Comparison of ENCODE assay signal across 14 cellular contexts in genomic region chr6:93644611-93645010, GRCh38.
A peak's percentile ranks its signal among the peaks of the same experiment; 100 is the strongest.
DNase-seq lines count a peak whose midpoint lies in the region; ATAC-seq and TF ChIP-seq lines count a peak whose summit lies in the region.
"Had no signal": no experiment of that assay in that cellular context is flagged by ENCODE, and none has a peak within 500 bp of the region (broad histone marks: within the 10 kb centered on the region; RNA-seq: fewer than 3 reads in every experiment).

No MANE protein-coding gene starts in this region.

- CTCF ChIA-PET in Caco-2 (lab: Charles Lee) (no interaction called here), MCF 10A (lab: Yijun Ruan, JAX) (no interaction called here)

- POLR2A ChIA-PET in Caco-2 (lab: Charles Lee) = no interaction called here
- POLR2A ChIA-PET in MCF 10A (lab: Yijun Ruan, JAX) = no interaction called here

- no peaks in the 10 kb centered on the region for H3K27me3 Mint-ChIP-seq in Caco-2 (ENCODE audit: insufficient read depth, unreplicated experiment)
- no peaks in the 10 kb centered on the region for H3K27me3 Mint-ChIP-seq in MCF 10A (ENCODE audit: insufficient read depth, unreplicated experiment)

- no peak for TF ChIP-seq CTCF in Caco-2 (IDR thresholded peaks at IDR 0.05; ENCODE audit: insufficient read depth in 1 of 2, low read depth in 1 of 2, low read length in 1 of 2, severe bottlenecking in 1 of 2, unreplicated experiment in 1 of 2)
- TF ChIP-seq CTCF in MCF 10A (IDR thresholded peaks at IDR 0.05; ENCODE audit: unreplicated experiment) = no peak

- no peaks in the 10 kb centered on the region for H3K36me3 ChIP-seq in Caco-2 (ENCODE audit: control insufficient read depth, insufficient read depth, low read length)
- H3K36me3 ChIP-seq: gastroesophageal sphincter had no signal

- no peak for ATAC-seq in GM18909 (IDR thresholded peaks at IDR 0.05; ENCODE audit: poor library complexity, unreplicated experiment)
- ATAC-seq: gastroesophageal sphincter had no signal

- peak; percentile 76 for DNase-seq in DMS153 (lab: John Stamatoyannopoulos, UW)
- peak; percentile 28 for DNase-seq in KBM-7
- peak; percentile 73 for DNase-seq in OCI-M1 (lab: John Stamatoyannopoulos, UW)
- DNase-seq in glomerular endothelial cell (ENCODE audit: extremely low read depth, low read depth, low spot score) = peak; percentile 25
- no peak for DNase-seq in Caco-2
- no peak for DNase-seq in NCI-H446 (lab: John Stamatoyannopoulos, UW)
- DNase-seq in MCF 10A (ENCODE audit: unreplicated experiment) = no peak
- DNase-seq: Karpas-422, NCI-H226, PC-9 had no signal

- H3K9me3 Mint-ChIP-seq in Caco-2 (ENCODE audit: unreplicated experiment) = no peaks in the 10 kb centered on the region
- peaks cover 14% of the 10 kb centered on the region for H3K9me3 Mint-ChIP-seq in MCF 10A (ENCODE audit: unreplicated experiment)

- no peak overlapping the region for H3K4me3 ChIP-seq in Caco-2 (ENCODE audit: low read depth, low read length)
- H3K4me3 ChIP-seq: gastroesophageal sphincter, PC-9 had no signal

- no peaks in the 10 kb centered on the region for H3K4me1 ChIP-seq in Caco-2
- H3K4me1 ChIP-seq: gastroesophageal sphincter had no signal

- in situ Hi-C loops in KBM-7 (cut with MboI; ENCODE audit: low pct_unique_long_range_greater_than_20kb, low sequenced_read_pairs) = no loop called here

- H3K9me3 ChIP-seq in Caco-2 = no peaks in the 10 kb centered on the region

- no peaks in the 10 kb centered on the region for H3K36me3 Mint-ChIP-seq in Caco-2 (ENCODE audit: insufficient read depth, unreplicated experiment)
- no peaks in the 10 kb centered on the region for H3K36me3 Mint-ChIP-seq in MCF 10A (ENCODE audit: insufficient read depth, unreplicated experiment)

- intact Hi-C loops in Caco-2 (cut with micrococcal nuclease; ENCODE audit: unreplicated experiment) = no loop called here
- intact Hi-C loops in MCF 10A (cut with micrococcal nuclease) = no loop called here

- H3K27ac Mint-ChIP-seq in Caco-2 (ENCODE audit: unreplicated experiment) (no peak overlapping the region), MCF 10A (ENCODE audit: low read depth, unreplicated experiment) (no peak overlapping the region)
- H3K27ac Mint-ChIP-seq: activated T-helper 2 cell treated with anti-CD3 and anti-CD28 coated beads, Interferon-gamma antibody, Interleukin-2, Interleukin-4, amounts not matched to agents 10 μg/mL and 5 μg/mL and 100 μg/mL, durations not matched to agents 14 hours and 24 hours and 36 hours; nephron had no signal

- H3K4me1 Mint-ChIP-seq in Caco-2 (ENCODE audit: low read depth, unreplicated experiment) (no peaks in the 10 kb centered on the region), MCF 10A (ENCODE audit: insufficient read depth, unreplicated experiment) (no peaks in the 10 kb centered on the region)
- H3K4me1 Mint-ChIP-seq: nephron had no signal

- no peaks in the 10 kb centered on the region for H3K27me3 ChIP-seq in Caco-2 (replicated peaks; ENCODE audit: control insufficient read depth, insufficient read depth, low read length)
- H3K27me3 ChIP-seq: gastroesophageal sphincter had no signal

- BruUV-seq in Caco-2 (replicated peaks; lab: Mats Ljungman, UMichigan) = no TSS peak
- BruUV-seq in MCF 10A (replicated peaks; lab: Mats Ljungman, UMichigan) = no TSS peak

- H3K4me3 Mint-ChIP-seq in Caco-2 (ENCODE audit: unreplicated experiment) = no peak overlapping the region
- H3K4me3 Mint-ChIP-seq in MCF 10A (ENCODE audit: unreplicated experiment) = no peak overlapping the region
- H3K4me3 Mint-ChIP-seq: nephron had no signal

Comparison
In these comparisons a context has a peak if more than half of its experiments do, and no peak if none do; other contexts are left out.
1. DNase-seq: peak in DMS153 (single experiment), KBM-7 (single experiment), OCI-M1 (single experiment) and glomerular endothelial cell (single experiment); none in Caco-2 (0 of 2), NCI-H446 (0 of 2) and MCF 10A (single experiment).